ENCODE assay signal across 17 cellular contexts in the genomic region with DNA sequence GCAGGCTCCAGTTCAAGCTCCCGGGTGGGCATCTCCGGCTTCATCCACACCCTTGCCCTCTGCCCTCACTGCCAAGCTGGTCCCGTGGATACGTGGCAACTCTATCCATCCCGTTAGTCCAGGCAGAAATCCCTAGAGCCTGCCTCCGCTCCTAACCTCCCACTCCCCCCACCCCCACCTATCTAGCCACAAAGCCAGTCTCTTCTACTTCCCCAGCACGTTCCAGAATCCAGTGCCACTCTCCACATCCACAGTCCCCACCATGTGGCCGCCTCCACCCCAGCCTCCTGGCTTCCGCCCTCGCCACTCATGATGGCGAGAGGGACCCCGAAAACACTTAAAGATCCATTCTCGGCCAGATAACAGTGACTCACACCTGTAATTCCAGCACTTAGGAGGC. TPM values are rescaled to one million over a fixed set of nuclear protein-coding genes. Genes with fewer than 3 reads are reported as not detected.
DNase-seq lines count a peak whose midpoint lies in the region; ATAC-seq, FAIRE-seq and TF ChIP-seq lines count a peak whose summit lies in the region.
"Had no signal": no experiment of that assay in that cellular context is flagged by ENCODE, and none has a peak within 500 bp of the region (broad histone marks: within the 10 kb centered on the region; RNA-seq: fewer than 3 reads in every experiment).

No MANE protein-coding gene starts in this region.

- no peak overlapping the region for H3K4me3 ChIP-seq in astrocyte (ENCODE audit: insufficient read depth, low read depth, low read length)
- no peak overlapping the region for H3K4me3 ChIP-seq in Karpas-422 (ENCODE audit: low read length)
- H3K4me3 ChIP-seq: MG63 had no signal

- no peak for FAIRE-seq in astrocyte (lab: Jason Lieb, UNC)

- no peaks in the 10 kb centered on the region for H3K9me3 Mint-ChIP-seq in activated naive CD4-positive, alpha-beta T cell treated with anti-CD3 and anti-CD28 coated beads, Interleukin-2, amount 50 U/mL, for 72 hours
- H3K9me3 Mint-ChIP-seq in activated naive CD4-positive, alpha-beta T cell treated with anti-CD3 and anti-CD28 coated beads, Interleukin-2, amount 10 ng/mL, durations not matched to agents 7 days and 5 days: no peaks in the 10 kb centered on the region
- H3K9me3 Mint-ChIP-seq in astrocyte (ENCODE audit: unreplicated experiment) (no peaks in the 10 kb centered on the region), nephron progenitor cell (no peaks in the 10 kb centered on the region), type B pancreatic cell (no peaks in the 10 kb centered on the region)
- H3K9me3 Mint-ChIP-seq: H9 had no signal

- H4K20me1 ChIP-seq in astrocyte (ENCODE audit: insufficient read depth, low read length) (peaks cover 29% of the 10 kb centered on the region), Karpas-422 (ENCODE audit: insufficient read depth, low read depth, low read length) (peaks cover 8% of the 10 kb centered on the region; the same call in 1 of the 2 replicates)

- H3K4me1 ChIP-seq in astrocyte (ENCODE audit: insufficient read depth, low read length): peaks cover 13% of the 10 kb centered on the region
- peaks cover 15% of the 10 kb centered on the region for H3K4me1 ChIP-seq in Karpas-422 (ENCODE audit: low read length)

- H3K27ac ChIP-seq in astrocyte (ENCODE audit: low read depth, low read length) (no peak overlapping the region), Karpas-422 (ENCODE audit: low read length) (no peak overlapping the region)

- DNase-seq in activated naive CD4-positive, alpha-beta T cell treated with anti-CD3 and anti-CD28 coated beads, Interleukin-2, amount 50 U/mL, for 72 hours (ENCODE audit: low spot score in 2 of 2): no peak
- no peak for DNase-seq in activated naive CD4-positive, alpha-beta T cell treated with anti-CD3 and anti-CD28 coated beads, Interleukin-2, amount 10 ng/mL, durations not matched to agents 7 days and 5 days
- DNase-seq in astrocyte (ENCODE audit: low read depth): no peak
- no peak for DNase-seq in nephron progenitor cell
- no peak for DNase-seq in type B pancreatic cell (ENCODE audit: extremely low spot score, unreplicated experiment)
- no peak for DNase-seq in Karpas-422
- no peak for DNase-seq in stimulated activated CD4-positive, alpha-beta T cell treated with anti-CD3 and anti-CD28 coated beads, Interleukin-2, amount 100 ng/mL, for 48 hours
- DNase-seq: AML-193, DMS53, H9, MG63, NCI-H1092, NCI-H146, NCI-H2081, NCI-H2227 treated with DMSO at 0.1 percent for 48 hours, NCI-H524 had no signal

- H3K79me2 ChIP-seq in astrocyte (ENCODE audit: insufficient read depth, low read length) (peaks cover 30% of the 10 kb centered on the region), Karpas-422 (ENCODE audit: low read length) (peaks cover 22% of the 10 kb centered on the region)

- peak overlapping the region; percentile 4 to 86 for H3K27ac Mint-ChIP-seq in activated naive CD4-positive, alpha-beta T cell treated with anti-CD3 and anti-CD28 coated beads, Interleukin-2, amount 50 U/mL, for 72 hours
- no peak overlapping the region for H3K27ac Mint-ChIP-seq in activated naive CD4-positive, alpha-beta T cell treated with anti-CD3 and anti-CD28 coated beads, Interleukin-2, amount 10 ng/mL, durations not matched to agents 7 days and 5 days
- H3K27ac Mint-ChIP-seq in astrocyte (ENCODE audit: unreplicated experiment) (peak overlapping the region; percentile 47), nephron progenitor cell (peak overlapping the region; percentile 93), type B pancreatic cell (peak overlapping the region; percentile 76)

- H3K4me1 Mint-ChIP-seq in activated naive CD4-positive, alpha-beta T cell treated with anti-CD3 and anti-CD28 coated beads, Interleukin-2, amount 10 ng/mL, durations not matched to agents 7 days and 5 days: peaks cover 19% of the 10 kb centered on the region
- peaks cover 8% of the 10 kb centered on the region for H3K4me1 Mint-ChIP-seq in astrocyte (ENCODE audit: low read depth, unreplicated experiment)
- H3K4me1 Mint-ChIP-seq in nephron progenitor cell: peaks cover 20% of the 10 kb centered on the region
- peaks cover 9% of the 10 kb centered on the region for H3K4me1 Mint-ChIP-seq in type B pancreatic cell (ENCODE audit: unreplicated experiment)

- H3K36me3 ChIP-seq in astrocyte (ENCODE audit: insufficient read depth, low read length) (peaks cover 6% of the 10 kb centered on the region), Karpas-422 (ENCODE audit: insufficient read depth, low read length) (no peaks in the 10 kb centered on the region; the same call in 1 of the 2 replicates)

- no peaks in the 10 kb centered on the region for H3K27me3 Mint-ChIP-seq in activated naive CD4-positive, alpha-beta T cell treated with anti-CD3 and anti-CD28 coated beads, Interleukin-2, amount 10 ng/mL, durations not matched to agents 7 days and 5 days
- no peaks in the 10 kb centered on the region for H3K27me3 Mint-ChIP-seq in astrocyte (ENCODE audit: low read depth, unreplicated experiment)
- H3K27me3 Mint-ChIP-seq in nephron progenitor cell (ENCODE audit: low read depth, poor library complexity): no peaks in the 10 kb centered on the region
- no peaks in the 10 kb centered on the region for H3K27me3 Mint-ChIP-seq in type B pancreatic cell

- CTCF ChIA-PET in activated naive CD4-positive, alpha-beta T cell treated with anti-CD3 and anti-CD28 coated beads, Interleukin-2, amount 10 ng/mL, durations not matched to agents 7 days and 5 days (lab: Charles Lee): no interaction called here

- H3K9me2 ChIP-seq in Karpas-422 (replicated peaks; ENCODE audit: insufficient read depth, low read length): no peaks in the 10 kb centered on the region

- H3K9me3 ChIP-seq in astrocyte (ENCODE audit: insufficient read depth, low read depth, low read length) (no peaks in the 10 kb centered on the region), Karpas-422 (ENCODE audit: low read length) (no peaks in the 10 kb centered on the region)
- H3K9me3 ChIP-seq: MG63 had no signal

- H3K27me3 ChIP-seq in astrocyte (ENCODE audit: insufficient read depth, low read length): no peaks in the 10 kb centered on the region
- no peaks in the 10 kb centered on the region for H3K27me3 ChIP-seq in Karpas-422 (ENCODE audit: low read length)
- H3K27me3 ChIP-seq: MG63 had no signal

- H2AFZ ChIP-seq in astrocyte (ENCODE audit: low read depth, low read length) (no peak overlapping the region), Karpas-422 (ENCODE audit: low read length) (no peak overlapping the region)

- peaks cover 0 to 10% of the 10 kb centered on the region in 2 donors for H3K36me3 Mint-ChIP-seq in activated naive CD4-positive, alpha-beta T cell treated with anti-CD3 and anti-CD28 coated beads, Interleukin-2, amount 50 U/mL, for 72 hours
- H3K36me3 Mint-ChIP-seq in activated naive CD4-positive, alpha-beta T cell treated with anti-CD3 and anti-CD28 coated beads, Interleukin-2, amount 10 ng/mL, durations not matched to agents 7 days and 5 days: peaks cover 24% of the 10 kb centered on the region
- peaks cover 4% of the 10 kb centered on the region for H3K36me3 Mint-ChIP-seq in astrocyte (ENCODE audit: low read depth, unreplicated experiment)
- peaks cover 10% of the 10 kb centered on the region for H3K36me3 Mint-ChIP-seq in nephron progenitor cell (ENCODE audit: low read depth)
- peaks cover 7% of the 10 kb centered on the region for H3K36me3 Mint-ChIP-seq in type B pancreatic cell

- H3K4me2 ChIP-seq in astrocyte (ENCODE audit: low read length): no peak overlapping the region
- H3K4me2 ChIP-seq in Karpas-422 (ENCODE audit: low read depth, low read length, poor library complexity, severe bottlenecking): no peak overlapping the region

- H3K9ac ChIP-seq in astrocyte (ENCODE audit: low read length) (no peak overlapping the region), Karpas-422 (ENCODE audit: low read length) (no peak overlapping the region)

- TF ChIP-seq CTCF in astrocyte (IDR thresholded peaks at IDR 0.05; ENCODE audit: insufficient read depth, low read depth, low read length): no peak
- no peak for TF ChIP-seq CTCF in nephron progenitor cell (IDR thresholded peaks at IDR 0.05)
- TF ChIP-seq CTCF in type B pancreatic cell (conservative IDR thresholded peaks at IDR 0.05): no peak

- no peak for ATAC-seq in activated naive CD4-positive, alpha-beta T cell treated with anti-CD3 and anti-CD28 coated beads, Interleukin-2, amount 50 U/mL, for 72 hours
- ATAC-seq in GM18498 (IDR thresholded peaks at IDR 0.05; ENCODE audit: unreplicated experiment): no peak

- no peak overlapping the region for H3K4me3 Mint-ChIP-seq in activated naive CD4-positive, alpha-beta T cell treated with anti-CD3 and anti-CD28 coated beads, Interleukin-2, amount 10 ng/mL, durations not matched to agents 7 days and 5 days
- H3K4me3 Mint-ChIP-seq in astrocyte (ENCODE audit: unreplicated experiment): no peak overlapping the region
- no peak overlapping the region for H3K4me3 Mint-ChIP-seq in nephron progenitor cell
- H3K4me3 Mint-ChIP-seq in type B pancreatic cell: no peak overlapping the region

RNA-seq across cellular contexts. Expression of gene YIPF2, which starts 3.8 kb away (rescaled TPM):
- total RNA-seq in activated naive CD4-positive, alpha-beta T cell treated with anti-CD3 and anti-CD28 coated beads, Interleukin-2, amount 50 U/mL, for 72 hours: 10 to 100 TPM; 27.1 to 45.7 TPM
- total RNA-seq in astrocyte (69.5 and 76.7 TPM in 2 replicates), type B pancreatic cell (ENCODE audit: low replicate concordance) (58.5 and 124 TPM in 2 replicates)
- total RNA-seq in Karpas-422 (2014; rRNA removed; shearing (Covaris generic); ENCODE audit: low replicate concordance): 26.8 and 45.6 TPM in 2 replicates

RNA-seq across cellular contexts. Expression of gene TIMM29, which starts 4.0 kb away (rescaled TPM):
- total RNA-seq in activated naive CD4-positive, alpha-beta T cell treated with anti-CD3 and anti-CD28 coated beads, Interleukin-2, amount 50 U/mL, for 72 hours: 10 to 100 TPM; 17.2 to 24.1 TPM
- total RNA-seq in astrocyte: 28.9 and 31.7 TPM in 2 replicates
- 31.8 and 33.7 TPM in 2 replicates for total RNA-seq in type B pancreatic cell (ENCODE audit: low replicate concordance)
- total RNA-seq in Karpas-422 (2014; rRNA removed; shearing (Covaris generic); ENCODE audit: low replicate concordance): 16.5 and 28.1 TPM in 2 replicates

RNA-seq across cellular contexts. Expression of gene SMARCA4, which starts 36.2 kb away (rescaled TPM):
- total RNA-seq in activated naive CD4-positive, alpha-beta T cell treated with anti-CD3 and anti-CD28 coated beads, Interleukin-2, amount 50 U/mL, for 72 hours: 10 to 100 TPM; 86.8 to 99.4 TPM
- total RNA-seq in astrocyte (137 and 159 TPM in 2 replicates), type B pancreatic cell (ENCODE audit: low replicate concordance) (182 and 244 TPM in 2 replicates)
- 103 and 118 TPM in 2 replicates for total RNA-seq in Karpas-422 (2014; rRNA removed; shearing (Covaris generic); ENCODE audit: low replicate concordance)

RNA-seq across cellular contexts. Expression of gene CARM1, which starts 53.2 kb away (rescaled TPM):
- total RNA-seq in activated naive CD4-positive, alpha-beta T cell treated with anti-CD3 and anti-CD28 coated beads, Interleukin-2, amount 50 U/mL, for 72 hours: 10 to 100 TPM; 46.4 to 73.6 TPM
- total RNA-seq in astrocyte (62.6 and 62.7 TPM in 2 replicates), type B pancreatic cell (ENCODE audit: low replicate concordance) (81.9 and 104 TPM in 2 replicates)
- total RNA-seq in Karpas-422 (2014; rRNA removed; shearing (Covaris generic); ENCODE audit: low replicate concordance): 32.7 and 38.2 TPM in 2 replicates
